8 cellular contexts compared by ENCODE assay signal in genomic region chr15:40906101-40906946, GRCh38. TPM values are rescaled to one million over a fixed set of nuclear protein-coding genes. Genes with fewer than 3 reads are reported as not detected.
DNase-seq lines count a peak whose midpoint lies in the region; ATAC-seq and TF ChIP-seq lines count a peak whose summit lies in the region.

No MANE protein-coding gene starts in this region.

- H3K36me3 ChIP-seq in left lung = peaks cover 0 to 24% of the 10 kb centered on the region in 2 donors

- peak; percentile 94 for DNase-seq in A172 (ENCODE audit: low spot score)
- DNase-seq in NCI-H446 (lab: John Stamatoyannopoulos, UW) = peak; percentile 37 to 79
- DNase-seq in activated CD4-positive, alpha-beta T cell treated with anti-CD3 and anti-CD28 coated beads for 48 hours = peak; percentile 88
- peak; percentile 77 for DNase-seq in cortex of kidney (lab: John Stamatoyannopoulos, UW)
- DNase-seq in left lung = peak; percentile 93 to 95
- DNase-seq in stimulated activated CD4-positive, alpha-beta T cell treated with anti-CD3 and anti-CD28 coated beads, Interleukin-2, amount 100 ng/mL, for 4 hours (ENCODE audit: low read depth) = peak; percentile 57

- ATAC-seq in GM18858 (IDR thresholded peaks at IDR 0.05; ENCODE audit: unreplicated experiment) = peak; percentile 48
- ATAC-seq in HG03159 (IDR thresholded peaks at IDR 0.05; ENCODE audit: unreplicated experiment) = peak; percentile 63
- ATAC-seq in left lung = peak; percentile 89

- peak; percentile 89 to 94 for TF ChIP-seq CTCF in left lung (IDR thresholded peaks at IDR 0.05)

- no peaks in the 10 kb centered on the region for H3K27me3 ChIP-seq in left lung

- no peaks in the 10 kb centered on the region for H3K9me3 ChIP-seq in left lung

- peaks cover 33 to 94% of the 10 kb centered on the region in 2 donors for H3K4me1 ChIP-seq in left lung

- peak overlapping the region; percentile 89 to 90 for H3K27ac ChIP-seq in left lung

- peak overlapping the region; percentile 34 for H3K4me3 ChIP-seq in left lung

- intact Hi-C loops in left lung (cut with DNase I) = loop anchor here in 1 of 2 donors (5.0 kb wide), 1 partner anchor 116 kb away; no protein-coding TSS in a partner anchor

RNA-seq across cellular contexts. Expression of gene VPS18, which starts 12.1 kb away (rescaled TPM):
- 39.7 and 41.7 TPM in 2 replicates for total RNA-seq in A172 (2014; rRNA removed; shearing (Covaris generic))
- 10 to 100 TPM; 26.3 to 29.0 TPM for total RNA-seq in left lung

RNA-seq across cellular contexts. Expression of gene DLL4, which starts 22.8 kb away (rescaled TPM):
- total RNA-seq in A172 (2014; rRNA removed; shearing (Covaris generic)) = not detected in 2 replicates
- 10 to 100 TPM; 10.4 to 18.1 TPM for total RNA-seq in left lung

RNA-seq across cellular contexts. Expression of gene RHOV, which starts 32.3 kb away (rescaled TPM):
- total RNA-seq in A172 (2014; rRNA removed; shearing (Covaris generic)) = 0.22 and 1.4 TPM in 2 replicates
- 1 to 10 TPM in 1 of 2 donors, under 1 TPM in 1; 0.55 to 1.5 TPM for total RNA-seq in left lung

RNA-seq across cellular contexts. Expression of gene CHAC1, which starts 46.9 kb away (rescaled TPM):
- 4.7 and 5.8 TPM in 2 replicates for total RNA-seq in A172 (2014; rRNA removed; shearing (Covaris generic))
- 1 to 10 TPM; 3.5 to 5.8 TPM for total RNA-seq in left lung

Comparison
In these comparisons a context has a peak if more than half of its experiments do, and no peak if none do; other contexts are left out.
1. Peak in every context shown above with its lines: DNase-seq, ATAC-seq, H3K4me3 ChIP-seq and H3K27ac ChIP-seq.
2. RNA of gene DLL4, which starts 22.8 kb away (total RNA-seq): 10.4 to 18.1 TPM in left lung; not detected in A172; every median in the first group is over 10 times any median in the second.